Comparison of ENCODE assay signal across 9 cellular contexts in genomic region chr14:73723411-73723798, GRCh38. TPM values are rescaled to one million over a fixed set of nuclear protein-coding genes. Genes with fewer than 3 reads are reported as not detected.
DNase-seq lines count a peak whose midpoint lies in the region; ATAC-seq and TF ChIP-seq lines count a peak whose summit lies in the region.
"Had no signal": no experiment of that assay in that cellular context is flagged by ENCODE, and none has a peak within 500 bp of the region (broad histone marks: within the 10 kb centered on the region; RNA-seq: fewer than 3 reads in every experiment).

No MANE protein-coding gene starts in this region.

- peak overlapping the region; percentile 54 to 85 (median 83) for H3K27ac Mint-ChIP-seq in brain

- TF ChIP-seq CTCF in left ventricle myocardium inferior (IDR thresholded peaks at IDR 0.05; ENCODE audit: borderline replicate concordance) = no peak
- TF ChIP-seq CTCF in brain (conservative IDR thresholded peaks at IDR 0.05) = no peak

- 96 to 97% methylated on average over 5 to 7 of the region's 7 CpGs for WGBS in mesodermal cell (ENCODE audit: insufficient coverage in 2 of 2), 2 experiments
- 65 to 68% methylated on average over 7 of the region's 7 CpGs for WGBS in aorta, 2 donors

- H3K27me3 Mint-ChIP-seq in brain = no peaks in the 10 kb centered on the region

- H3K4me3 Mint-ChIP-seq in brain = no peak overlapping the region

- no peaks in the 10 kb centered on the region for H3K27me3 ChIP-seq in left ventricle myocardium inferior (ENCODE audit: low read depth)
- H3K27me3 ChIP-seq in aorta (ENCODE audit: control insufficient read depth in 1 of 2, insufficient read depth in 2 of 2, low read length in 1 of 2) = no peaks in the 10 kb centered on the region

- H3K36me3 Mint-ChIP-seq in brain = peaks cover 63% of the 10 kb centered on the region

- H3K36me3 ChIP-seq in left ventricle myocardium inferior = peaks cover 85% of the 10 kb centered on the region
- peaks cover 90% of the 10 kb centered on the region for H3K36me3 ChIP-seq in mesodermal cell (ENCODE audit: control insufficient read depth, insufficient read depth, low read length)
- H3K36me3 ChIP-seq in aorta (ENCODE audit: control insufficient read depth in 1 of 2, insufficient read depth in 2 of 2, low read length in 1 of 2) = peaks cover 2 to 5% of the 10 kb centered on the region in 2 donors

- H3K9me3 Mint-ChIP-seq in brain = no peaks in the 10 kb centered on the region

- H3K9me3 ChIP-seq in left ventricle myocardium inferior (replicated peaks) = no peaks in the 10 kb centered on the region
- H3K9me3 ChIP-seq in mesodermal cell (ENCODE audit: control insufficient read depth, low read length) = no peaks in the 10 kb centered on the region
- H3K9me3 ChIP-seq in aorta (ENCODE audit: control insufficient read depth, low read length) = no peaks in the 10 kb centered on the region

- H3K4me1 ChIP-seq in left ventricle myocardium inferior (peaks cover 77% of the 10 kb centered on the region), mesodermal cell (ENCODE audit: control insufficient read depth, insufficient read depth, low read length, poor library complexity, severe bottlenecking) (peaks cover 22% of the 10 kb centered on the region), aorta (ENCODE audit: control insufficient read depth in 1 of 2, insufficient read depth in 2 of 2, low read length in 2 of 2) (no peaks in the 10 kb centered on the region)

- no peak for ATAC-seq in left ventricle myocardium superior
- ATAC-seq in aorta (ENCODE audit: low FRiP score) = no peak
- no peak for ATAC-seq in HG03280 (IDR thresholded peaks at IDR 0.05; ENCODE audit: unreplicated experiment)

- DNase-seq in left ventricle myocardium inferior (no peak), left ventricle myocardium superior (no peak), aorta (no peak), NCI-H2171 treated with DMSO at 0.1 percent for 48 hours (lab: John Stamatoyannopoulos, UW) (no peak)
- DNase-seq in stimulated activated CD4-positive, alpha-beta T cell treated with anti-CD3 and anti-CD28 coated beads, Interleukin-12 subunit alpha, Interleukin-12 subunit beta, amount 100 ng/mL, for 4 hours = no peak
- DNase-seq: DMS 273 treated with DMSO at 0.1 percent for 48 hours had no signal

- intact Hi-C loops in left ventricle myocardium inferior (cut with micrococcal nuclease) (no loop called here), left ventricle myocardium superior (cut with micrococcal nuclease) (no loop called here), aorta (cut with DNase I) (loop anchor here in 1 of 2 donors (5.0 kb wide), 1 partner anchor 164 kb away; the partner anchor contains the start of gene ZNF410)

- H3K4me3 ChIP-seq in left ventricle myocardium inferior = peak overlapping the region; percentile 32
- no peak overlapping the region for H3K4me3 ChIP-seq in mesodermal cell (ENCODE audit: extremely low read depth, insufficient read depth, low read length, poor library complexity, severe bottlenecking)
- no peak overlapping the region for H3K4me3 ChIP-seq in aorta (ENCODE audit: low read length in 2 of 2)

- H3K27ac ChIP-seq in left ventricle myocardium inferior (replicated peaks) = peak overlapping the region; percentile 81
- H3K27ac ChIP-seq in mesodermal cell (ENCODE audit: low read depth, low read length, severe bottlenecking) = peak overlapping the region; percentile 66
- H3K27ac ChIP-seq in aorta (ENCODE audit: low read depth in 1 of 2, low read length in 2 of 2) = peak overlapping the region; percentile 14 to 70

- peaks cover 46% of the 10 kb centered on the region for H3K4me1 Mint-ChIP-seq in brain

RNA-seq across cellular contexts. Expression of gene PNMA1, which starts 9.2 kb away (rescaled TPM):
- 19.2 TPM for total RNA-seq in left ventricle myocardium inferior
- total RNA-seq in left ventricle myocardium superior = 13.9 TPM
- polyA plus RNA-seq in brain (ENCODE audit: insufficient read depth, low read depth, low replicate concordance) = 135 TPM
- 37.4 TPM for polyA plus RNA-seq in mesodermal cell (2013, experiment 1 of 2)
- polyA plus RNA-seq in mesodermal cell (2013, experiment 2 of 2) = 35.1 TPM
- 10 to 100 TPM; 36.7 to 45.5 TPM for total RNA-seq in aorta
- 10 to 100 TPM; 22.4 to 35.2 TPM for polyA plus RNA-seq in aorta
